1 cellular context compared by ENCODE assay signal in the genomic region with DNA sequence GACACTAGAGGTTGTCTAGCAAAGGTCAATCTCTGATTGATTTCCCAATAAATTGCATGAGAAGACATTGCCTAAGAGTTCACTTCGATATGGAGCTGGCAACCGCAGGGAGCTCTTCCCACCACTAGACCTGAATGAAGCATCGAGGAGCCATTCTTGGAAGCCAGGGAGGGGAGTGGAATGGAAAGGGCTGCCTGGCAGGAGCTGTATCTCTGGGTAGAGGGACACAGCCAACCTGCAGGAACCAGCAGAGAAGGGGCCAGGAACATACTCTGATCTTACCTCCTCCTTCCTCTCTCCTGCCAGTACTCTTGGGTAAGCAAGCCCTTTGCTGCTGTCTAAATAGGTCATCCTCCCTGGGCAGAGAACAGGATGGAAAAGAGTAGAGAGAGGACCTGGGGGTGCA.
TF ChIP-seq lines count a peak whose summit lies in the region.

No MANE protein-coding gene starts in this region.

TF ChIP-seq in IMR-90, 13 proteins besides CTCF, POLR2A, EP300 and RAD21:
- TF ChIP-seq, protein P1, sequence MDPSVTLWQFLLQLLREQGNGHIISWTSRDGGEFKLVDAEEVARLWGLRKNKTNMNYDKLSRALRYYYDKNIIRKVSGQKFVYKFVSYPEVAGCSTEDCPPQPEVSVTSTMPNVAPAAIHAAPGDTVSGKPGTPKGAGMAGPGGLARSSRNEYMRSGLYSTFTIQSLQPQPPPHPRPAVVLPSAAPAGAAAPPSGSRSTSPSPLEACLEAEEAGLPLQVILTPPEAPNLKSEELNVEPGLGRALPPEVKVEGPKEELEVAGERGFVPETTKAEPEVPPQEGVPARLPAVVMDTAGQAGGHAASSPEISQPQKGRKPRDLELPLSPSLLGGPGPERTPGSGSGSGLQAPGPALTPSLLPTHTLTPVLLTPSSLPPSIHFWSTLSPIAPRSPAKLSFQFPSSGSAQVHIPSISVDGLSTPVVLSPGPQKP (IDR thresholded peaks at IDR 0.05; ENCODE audit: borderline replicate concordance, low read depth, low read length) = no peak
- TF ChIP-seq CHD1 (IDR thresholded peaks at IDR 0.05; ENCODE audit: low read depth, low read length) (no peak), NFE2L2 (IDR thresholded peaks at IDR 0.05; ENCODE audit: low read depth, low read length) (no peak), RCOR1 (IDR thresholded peaks at IDR 0.05; ENCODE audit: insufficient replicate concordance, low read length) (no peak), SMC3 (IDR thresholded peaks at IDR 0.05; ENCODE audit: low read depth, low read length) (no peak), MAZ (IDR thresholded peaks at IDR 0.05; ENCODE audit: borderline replicate concordance, low read depth, low read length) (no peak), MXI1 (IDR thresholded peaks at IDR 0.05; ENCODE audit: borderline replicate concordance, low read depth, low read length) (no peak), BHLHE40 (IDR thresholded peaks at IDR 0.05; ENCODE audit: low read depth, low read length) (no peak), FOS (IDR thresholded peaks at IDR 0.05; ENCODE audit: low read depth, low read length) (no peak), CEBPB (IDR thresholded peaks at IDR 0.05; ENCODE audit: low read depth, low read length) (no peak), MAFK (IDR thresholded peaks at IDR 0.05; ENCODE audit: low read depth, low read length) (no peak), RFX5 (IDR thresholded peaks at IDR 0.05; ENCODE audit: low read depth, low read length) (no peak)
- TF ChIP-seq, protein P2, sequence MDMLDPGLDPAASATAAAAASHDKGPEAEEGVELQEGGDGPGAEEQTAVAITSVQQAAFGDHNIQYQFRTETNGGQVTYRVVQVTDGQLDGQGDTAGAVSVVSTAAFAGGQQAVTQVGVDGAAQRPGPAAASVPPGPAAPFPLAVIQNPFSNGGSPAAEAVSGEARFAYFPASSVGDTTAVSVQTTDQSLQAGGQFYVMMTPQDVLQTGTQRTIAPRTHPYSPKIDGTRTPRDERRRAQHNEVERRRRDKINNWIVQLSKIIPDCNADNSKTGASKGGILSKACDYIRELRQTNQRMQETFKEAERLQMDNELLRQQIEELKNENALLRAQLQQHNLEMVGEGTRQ (IDR thresholded peaks at IDR 0.05; ENCODE audit: low read depth, low read length) = no peak
